ENCODE assay signal across 11 cellular contexts in genomic region chr20:48945840-48946514, GRCh38. TPM values are rescaled to one million over a fixed set of nuclear protein-coding genes. Genes with fewer than 3 reads are reported as not detected.
DNase-seq lines count a peak whose midpoint lies in the region; ATAC-seq and TF ChIP-seq lines count a peak whose summit lies in the region.
"Had no signal": no experiment of that assay in that cellular context is flagged by ENCODE, and none has a peak within 500 bp of the region (broad histone marks: within the 10 kb centered on the region; RNA-seq: fewer than 3 reads in every experiment).

No MANE protein-coding gene starts in this region.

- no peaks in the 10 kb centered on the region for H3K9me3 ChIP-seq in SJSA1 (replicated peaks)

- H3K4me3 Mint-ChIP-seq in type B pancreatic cell, result peak overlapping the region; percentile 36
- H3K4me3 Mint-ChIP-seq: naive thymus-derived CD4-positive, alpha-beta T cell had no signal

- peak overlapping the region; percentile 19; the same call in 1 of the 2 replicates for H3K27ac ChIP-seq in SJSA1
- H3K27ac ChIP-seq in foreskin keratinocyte, result no peak overlapping the region

- peaks cover 5% of the 10 kb centered on the region for H3K4me1 Mint-ChIP-seq in type B pancreatic cell (ENCODE audit: unreplicated experiment)

- TF ChIP-seq CTCF in foreskin keratinocyte (conservative IDR thresholded peaks at IDR 0.05) (no peak), type B pancreatic cell (conservative IDR thresholded peaks at IDR 0.05) (no peak)

- no peaks in the 10 kb centered on the region for H3K27me3 Mint-ChIP-seq in type B pancreatic cell
- H3K27me3 Mint-ChIP-seq: naive thymus-derived CD4-positive, alpha-beta T cell had no signal

- DNase-seq in NCI-H2029 (lab: John Stamatoyannopoulos, UW) (peak; percentile 51), NCI-H2029 treated with DMSO at 0.1 percent for 48 hours (lab: John Stamatoyannopoulos, UW) (no peak), SJSA1 (ENCODE audit: low read depth in 1 of 2, low spot score in 2 of 2) (peak in 1 of 2 experiments; percentile 46), foreskin keratinocyte (peak; percentile 50 to 76), type B pancreatic cell (ENCODE audit: extremely low spot score, unreplicated experiment) (no peak), NCI-H1436 (lab: John Stamatoyannopoulos, UW) (no peak), anterior cingulate cortex (lab: John Stamatoyannopoulos, UW) (no peak)
- DNase-seq: naive thymus-derived CD4-positive, alpha-beta T cell; NCI-H524; T-helper 2 cell had no signal

- no peaks in the 10 kb centered on the region for H3K9me3 Mint-ChIP-seq in type B pancreatic cell
- H3K9me3 Mint-ChIP-seq: naive thymus-derived CD4-positive, alpha-beta T cell had no signal

- peaks cover 55% of the 10 kb centered on the region for H3K36me3 ChIP-seq in SJSA1

- no peak overlapping the region for H3K4me3 ChIP-seq in SJSA1

- no peaks in the 10 kb centered on the region for H3K27me3 ChIP-seq in SJSA1 (replicated peaks)
- no peaks in the 10 kb centered on the region for H3K27me3 ChIP-seq in foreskin keratinocyte

- peaks cover 10% of the 10 kb centered on the region for H3K4me1 ChIP-seq in SJSA1 (replicated peaks)
- peaks cover 4% of the 10 kb centered on the region for H3K4me1 ChIP-seq in foreskin keratinocyte

- peaks cover 2% of the 10 kb centered on the region for H3K36me3 Mint-ChIP-seq in type B pancreatic cell

- ATAC-seq in foreskin keratinocyte (peak; percentile 90), HG02763 (IDR thresholded peaks at IDR 0.05; ENCODE audit: unreplicated experiment) (no peak)
- ATAC-seq: naive thymus-derived CD4-positive, alpha-beta T cell had no signal

- peak overlapping the region; percentile 93 for H3K27ac Mint-ChIP-seq in type B pancreatic cell
- H3K27ac Mint-ChIP-seq: naive thymus-derived CD4-positive, alpha-beta T cell had no signal

RNA-seq across cellular contexts. Expression of gene ARFGEF2, which starts 24.5 kb away (rescaled TPM):
- 21.9 and 32.9 TPM in 2 replicates for total RNA-seq in SJSA1 (2014; rRNA removed; shearing (Covaris generic))
- total RNA-seq in foreskin keratinocyte (22.2 and 22.4 TPM in 2 replicates), type B pancreatic cell (ENCODE audit: low replicate concordance) (26.7 and 39.2 TPM in 2 replicates)
- polyA plus RNA-seq in foreskin keratinocyte, result 2.5 and 3.3 TPM in 2 replicates

Comparison
In these comparisons a context has a peak if more than half of its experiments do, and no peak if none do; other contexts are left out.
1. DNase-seq: peak in NCI-H2029 (single experiment) and foreskin keratinocyte (2 of 2); none in NCI-H2029 treated with DMSO at 0.1 percent for 48 hours (single experiment), type B pancreatic cell (single experiment), NCI-H1436 (single experiment) and anterior cingulate cortex (0 of 58).